Comparison of ENCODE assay signal across 1 cellular context in the genomic region with DNA sequence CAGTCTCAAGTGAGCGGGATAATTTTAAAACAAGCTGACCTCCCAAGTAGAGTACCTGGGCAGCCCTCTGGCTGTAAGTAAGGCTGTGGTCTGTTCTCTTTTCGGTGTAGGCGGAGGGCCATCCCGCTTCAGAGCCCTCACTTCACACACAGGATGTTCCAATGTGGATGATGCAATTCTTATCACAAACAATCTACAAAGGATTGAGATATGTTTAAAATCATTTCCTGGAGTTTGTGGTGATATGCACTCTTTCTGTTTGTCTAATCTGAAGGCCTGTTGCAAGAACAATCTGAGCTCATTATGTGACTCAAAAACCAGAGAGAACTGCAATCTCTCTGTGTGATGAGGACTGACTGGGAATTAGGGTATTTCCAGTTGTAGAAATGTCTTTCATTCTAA.
TF ChIP-seq lines count a peak whose summit lies in the region.

No MANE protein-coding gene starts in this region.

TF ChIP-seq in HepG2, 621 proteins besides CTCF, POLR2A, EP300 and RAD21 (continued from another document and continues in another):
- TF ChIP-seq, protein P1, sequence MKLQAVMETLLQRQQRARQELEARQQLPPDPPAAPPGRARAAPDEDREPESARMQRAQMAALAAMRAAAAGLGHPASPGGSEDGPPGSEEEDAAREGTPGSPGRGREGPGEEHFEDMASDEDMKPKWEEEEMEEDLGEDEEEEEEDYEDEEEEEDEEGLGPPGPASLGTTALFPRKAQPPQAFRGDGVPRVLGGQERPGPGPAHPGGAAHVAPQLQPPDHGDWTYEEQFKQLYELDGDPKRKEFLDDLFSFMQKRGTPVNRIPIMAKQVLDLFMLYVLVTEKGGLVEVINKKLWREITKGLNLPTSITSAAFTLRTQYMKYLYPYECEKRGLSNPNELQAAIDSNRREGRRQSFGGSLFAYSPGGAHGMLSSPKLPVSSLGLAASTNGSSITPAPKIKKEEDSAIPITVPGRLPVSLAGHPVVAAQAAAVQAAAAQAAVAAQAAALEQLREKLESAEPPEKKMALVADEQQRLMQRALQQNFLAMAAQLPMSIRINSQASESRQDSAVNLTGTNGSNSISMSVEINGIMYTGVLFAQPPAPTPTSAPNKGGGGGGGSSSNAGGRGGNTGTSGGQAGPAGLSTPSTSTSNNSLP (IDR thresholded peaks at IDR 0.05; ENCODE audit: low read depth, low read length): peak; percentile 84
- TF ChIP-seq SMC3 (IDR thresholded peaks at IDR 0.05; ENCODE audit: low read length) (0 out of 2 replicates have a peak, but pooled peaks have one; percentile 9), ZNF766 (CRISPR knock-in tag; IDR thresholded peaks at IDR 0.05; ENCODE audit: borderline replicate concordance) (no peak), ZGPAT (CRISPR knock-in tag; IDR thresholded peaks at IDR 0.05) (peak; percentile 61), HMG20A (CRISPR knock-in tag; IDR thresholded peaks at IDR 0.05; ENCODE audit: borderline replicate concordance) (peak; percentile 73; the same call in 1 of the 2 replicates), FOSL2 (CRISPR knock-in tag; IDR thresholded peaks at IDR 0.05) (peak; percentile 82), ZFP90 (CRISPR knock-in tag; IDR thresholded peaks at IDR 0.05; ENCODE audit: borderline replicate concordance) (no peak), ZNF205 (CRISPR knock-in tag; IDR thresholded peaks at IDR 0.05) (0 out of 2 replicates have a peak, but pooled peaks have one; percentile 38), ZNF280B (CRISPR knock-in tag; IDR thresholded peaks at IDR 0.05; ENCODE audit: borderline replicate concordance) (no peak), BRCA1 (CRISPR knock-in tag; IDR thresholded peaks at IDR 0.05) (no peak), FOXA3 (CRISPR knock-in tag; IDR thresholded peaks at IDR 0.05) (peak; percentile 79), ZMAT3 (CRISPR knock-in tag; conservative IDR thresholded peaks at IDR 0.05) (no peak), ZNF550 (CRISPR knock-in tag; IDR thresholded peaks at IDR 0.05; ENCODE audit: borderline replicate concordance) (no peak), GPN1 (CRISPR knock-in tag; IDR thresholded peaks at IDR 0.05; ENCODE audit: borderline replicate concordance) (no peak), PRDM10 (CRISPR knock-in tag; IDR thresholded peaks at IDR 0.05; ENCODE audit: low read depth) (peak; percentile 43; the same call in 1 of the 2 replicates), ZFX (CRISPR knock-in tag; IDR thresholded peaks at IDR 0.05; ENCODE audit: low read depth) (no peak), ZKSCAN8 (CRISPR knock-in tag; IDR thresholded peaks at IDR 0.05; ENCODE audit: borderline replicate concordance) (peak; percentile 48; the same call in 1 of the 2 replicates), ELF3 (CRISPR knock-in tag; IDR thresholded peaks at IDR 0.05) (peak; percentile 93), RXRA (CRISPR knock-in tag; IDR thresholded peaks at IDR 0.05) (peak; percentile 28; the same call in 1 of the 2 replicates), NCOA2 (CRISPR knock-in tag; IDR thresholded peaks at IDR 0.05) (peak; percentile 94), FOXO1 (CRISPR knock-in tag; IDR thresholded peaks at IDR 0.05) (peak; percentile 66; the same call in 1 of the 2 replicates), HOXA3 (CRISPR knock-in tag; IDR thresholded peaks at IDR 0.05) (peak; percentile 19; the same call in 1 of the 2 replicates), CCAR2 (optimal IDR thresholded peaks at IDR 0.05; ENCODE audit: low read depth, low read length) (no peak), SIX1 (CRISPR knock-in tag; IDR thresholded peaks at IDR 0.05; ENCODE audit: borderline replicate concordance) (peak; percentile 38; the same call in 1 of the 2 replicates), HMG20B (CRISPR knock-in tag; conservative IDR thresholded peaks at IDR 0.05) (peak; percentile 73; the same call in 1 of the 2 replicates), CEBPG (CRISPR knock-in tag; IDR thresholded peaks at IDR 0.05) (peak; percentile 99), PHF21A (CRISPR knock-in tag; IDR thresholded peaks at IDR 0.05) (peak; percentile 62; the same call in 1 of the 2 replicates), GFI1 (CRISPR knock-in tag; IDR thresholded peaks at IDR 0.05; ENCODE audit: borderline replicate concordance) (peak; percentile 65; the same call in 1 of the 2 replicates), ZNF605 (CRISPR knock-in tag; IDR thresholded peaks at IDR 0.05) (no peak), CBX5 (CRISPR knock-in tag; IDR thresholded peaks at IDR 0.05; ENCODE audit: borderline replicate concordance) (peak; percentile 50; the same call in 1 of the 2 replicates), ZNF24 (IDR thresholded peaks at IDR 0.05) (no peak), ZSCAN31 (CRISPR knock-in tag; IDR thresholded peaks at IDR 0.05; ENCODE audit: low read depth) (0 out of 2 replicates have a peak, but pooled peaks have one; percentile 32), SP5 (CRISPR knock-in tag; IDR thresholded peaks at IDR 0.05; ENCODE audit: borderline replicate concordance, low read depth) (0 out of 2 replicates have a peak, but pooled peaks have one; percentile 28), TFE3 (CRISPR knock-in tag; IDR thresholded peaks at IDR 0.05) (peak; percentile 59; the same call in 1 of the 2 replicates), ZNF274 (CRISPR knock-in tag; IDR thresholded peaks at IDR 0.05) (no peak), MED1 (CRISPR knock-in tag; IDR thresholded peaks at IDR 0.05) (peak; percentile 95), ZNF136 (CRISPR knock-in tag; IDR thresholded peaks at IDR 0.05; ENCODE audit: low read depth) (no peak), SRSF9 (IDR thresholded peaks at IDR 0.05; ENCODE audit: borderline replicate concordance, insufficient read depth, low read depth, low read length, poor library complexity, severe bottlenecking) (no peak), TBX2 (CRISPR knock-in tag; IDR thresholded peaks at IDR 0.05; ENCODE audit: borderline replicate concordance) (peak; percentile 85; the same call in 1 of the 2 replicates), EZH2 (conservative IDR thresholded peaks at IDR 0.05; ENCODE audit: low read depth, low read length) (no peak), GATAD1 (CRISPR knock-in tag; IDR thresholded peaks at IDR 0.05) (0 out of 2 replicates have a peak, but pooled peaks have one; percentile 23), MIXL1 (CRISPR knock-in tag; IDR thresholded peaks at IDR 0.05) (peak; percentile 87), CENPX (CRISPR knock-in tag; IDR thresholded peaks at IDR 0.05) (no peak), ZMYM2 (CRISPR knock-in tag; IDR thresholded peaks at IDR 0.05) (0 out of 2 replicates have a peak, but pooled peaks have one; percentile 33)
- TF ChIP-seq, protein P2, sequence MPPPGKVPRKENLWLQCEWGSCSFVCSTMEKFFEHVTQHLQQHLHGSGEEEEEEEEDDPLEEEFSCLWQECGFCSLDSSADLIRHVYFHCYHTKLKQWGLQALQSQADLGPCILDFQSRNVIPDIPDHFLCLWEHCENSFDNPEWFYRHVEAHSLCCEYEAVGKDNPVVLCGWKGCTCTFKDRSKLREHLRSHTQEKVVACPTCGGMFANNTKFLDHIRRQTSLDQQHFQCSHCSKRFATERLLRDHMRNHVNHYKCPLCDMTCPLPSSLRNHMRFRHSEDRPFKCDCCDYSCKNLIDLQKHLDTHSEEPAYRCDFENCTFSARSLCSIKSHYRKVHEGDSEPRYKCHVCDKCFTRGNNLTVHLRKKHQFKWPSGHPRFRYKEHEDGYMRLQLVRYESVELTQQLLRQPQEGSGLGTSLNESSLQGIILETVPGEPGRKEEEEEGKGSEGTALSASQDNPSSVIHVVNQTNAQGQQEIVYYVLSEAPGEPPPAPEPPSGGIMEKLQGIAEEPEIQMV (CRISPR knock-in tag; IDR thresholded peaks at IDR 0.05; ENCODE audit: low read depth): no peak
- TF ChIP-seq, protein P3, sequence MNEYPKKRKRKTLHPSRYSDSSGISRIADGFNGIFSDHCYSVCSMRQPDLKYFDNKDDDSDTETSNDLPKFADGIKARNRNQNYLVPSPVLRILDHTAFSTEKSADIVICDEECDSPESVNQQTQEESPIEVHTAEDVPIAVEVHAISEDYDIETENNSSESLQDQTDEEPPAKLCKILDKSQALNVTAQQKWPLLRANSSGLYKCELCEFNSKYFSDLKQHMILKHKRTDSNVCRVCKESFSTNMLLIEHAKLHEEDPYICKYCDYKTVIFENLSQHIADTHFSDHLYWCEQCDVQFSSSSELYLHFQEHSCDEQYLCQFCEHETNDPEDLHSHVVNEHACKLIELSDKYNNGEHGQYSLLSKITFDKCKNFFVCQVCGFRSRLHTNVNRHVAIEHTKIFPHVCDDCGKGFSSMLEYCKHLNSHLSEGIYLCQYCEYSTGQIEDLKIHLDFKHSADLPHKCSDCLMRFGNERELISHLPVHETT (CRISPR knock-in tag; conservative IDR thresholded peaks at IDR 0.05): no peak
- TF ChIP-seq, protein P4, sequence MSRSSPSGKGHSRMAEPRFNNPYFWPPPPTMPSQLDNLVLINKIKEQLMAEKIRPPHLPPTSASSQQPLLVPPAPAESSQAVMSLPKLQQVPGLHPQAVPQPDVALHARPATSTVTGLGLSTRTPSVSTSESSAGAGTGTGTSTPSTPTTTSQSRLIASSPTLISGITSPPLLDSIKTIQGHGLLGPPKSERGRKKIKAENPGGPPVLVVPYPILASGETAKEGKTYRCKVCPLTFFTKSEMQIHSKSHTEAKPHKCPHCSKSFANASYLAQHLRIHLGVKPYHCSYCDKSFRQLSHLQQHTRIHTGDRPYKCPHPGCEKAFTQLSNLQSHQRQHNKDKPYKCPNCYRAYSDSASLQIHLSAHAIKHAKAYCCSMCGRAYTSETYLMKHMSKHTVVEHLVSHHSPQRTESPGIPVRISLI (CRISPR knock-in tag; IDR thresholded peaks at IDR 0.05; ENCODE audit: borderline replicate concordance): peak; percentile 41; the same call in 1 of the 2 replicates
- TF ChIP-seq, protein P5, sequence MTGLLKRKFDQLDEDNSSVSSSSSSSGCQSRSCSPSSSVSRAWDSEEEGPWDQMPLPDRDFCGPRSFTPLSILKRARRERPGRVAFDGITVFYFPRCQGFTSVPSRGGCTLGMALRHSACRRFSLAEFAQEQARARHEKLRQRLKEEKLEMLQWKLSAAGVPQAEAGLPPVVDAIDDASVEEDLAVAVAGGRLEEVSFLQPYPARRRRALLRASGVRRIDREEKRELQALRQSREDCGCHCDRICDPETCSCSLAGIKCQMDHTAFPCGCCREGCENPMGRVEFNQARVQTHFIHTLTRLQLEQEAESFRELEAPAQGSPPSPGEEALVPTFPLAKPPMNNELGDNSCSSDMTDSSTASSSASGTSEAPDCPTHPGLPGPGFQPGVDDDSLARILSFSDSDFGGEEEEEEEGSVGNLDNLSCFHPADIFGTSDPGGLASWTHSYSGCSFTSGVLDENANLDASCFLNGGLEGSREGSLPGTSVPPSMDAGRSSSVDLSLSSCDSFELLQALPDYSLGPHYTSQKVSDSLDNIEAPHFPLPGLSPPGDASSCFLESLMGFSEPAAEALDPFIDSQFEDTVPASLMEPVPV (CRISPR knock-in tag; IDR thresholded peaks at IDR 0.05): no peak
